32 cellular contexts compared by ENCODE assay signal in genomic region chr13:33671560-33671959, GRCh38.
DNase-seq lines count a peak whose midpoint lies in the region; ATAC-seq, FAIRE-seq and TF ChIP-seq lines count a peak whose summit lies in the region.
"Had no signal": no experiment of that assay in that cellular context is flagged by ENCODE, and none has a peak within 500 bp of the region (broad histone marks: within the 10 kb centered on the region; RNA-seq: fewer than 3 reads in every experiment).

No MANE protein-coding gene starts in this region.

- FAIRE-seq in A549 (lab: Jason Lieb, UNC), result no peak
- FAIRE-seq: A204.1, D721Med had no signal

- ATAC-seq in A549 (no peak), WTC11 (no peak), GM18858 (IDR thresholded peaks at IDR 0.05; ENCODE audit: unreplicated experiment) (no peak), HG03280 (IDR thresholded peaks at IDR 0.05; ENCODE audit: unreplicated experiment) (no peak)
- ATAC-seq: CD8-positive, alpha-beta T cell had no signal

- TF ChIP-seq EP300 in A549 (IDR thresholded peaks at IDR 0.05), result no peak

- H3K4me1 Mint-ChIP-seq in WTC11, result peaks cover 6% of the 10 kb centered on the region; the same call in 1 of the 2 replicates
- H3K4me1 Mint-ChIP-seq: B cell had no signal

- H3K36me3 Mint-ChIP-seq in WTC11, result no peaks in the 10 kb centered on the region
- H3K36me3 Mint-ChIP-seq: CD14-positive monocyte; CD4-positive, alpha-beta memory T cell; CD4-positive, CD25-positive, alpha-beta regulatory T cell; CD8-positive, alpha-beta memory T cell; CD8-positive, alpha-beta T cell had no signal

- no peak overlapping the region for H3K4me2 ChIP-seq in A549
- H3K4me2 ChIP-seq: BLaER1; BLaER1 treated with 17β-estradiol and CSF1 and Interleukin-3, amounts not matched to agents 10 nM and 100 nM had no signal

- H3K9me3 Mint-ChIP-seq in WTC11, result no peaks in the 10 kb centered on the region
- H3K9me3 Mint-ChIP-seq: CD4-positive, alpha-beta memory T cell; CD4-positive, alpha-beta T cell; CD8-positive, alpha-beta T cell had no signal

- no peak overlapping the region for H3K4me3 Mint-ChIP-seq in WTC11
- H3K4me3 Mint-ChIP-seq: B cell; CD14-positive monocyte; CD4-positive, alpha-beta memory T cell; CD4-positive, alpha-beta T cell; CD4-positive, CD25-positive, alpha-beta regulatory T cell; CD8-positive, alpha-beta memory T cell; CD8-positive, alpha-beta T cell had no signal

- H3K4me1 ChIP-seq in A549, result no peaks in the 10 kb centered on the region
- H3K4me1 ChIP-seq: BLaER1; BLaER1 treated with 17β-estradiol and CSF1 and Interleukin-3, amounts not matched to agents 10 nM and 100 nM; Caco-2 had no signal

- DNase-seq in A549 (ENCODE audit: low read depth in 1 of 2, low spot score in 1 of 2), result no peak
- DNase-seq in WTC11 (ENCODE audit: low spot score), result no peak
- DNase-seq: 8988T; ACHN; AML-193; BE2C; C1 segment of cervical spinal cord; Caco-2; Calu3; CD4-positive, alpha-beta memory T cell; CD4-positive, alpha-beta T cell; CD4-positive, CD25-positive, alpha-beta regulatory T cell; CD8-positive, alpha-beta memory T cell; CD8-positive, alpha-beta T cell; COR-L47; DMS 273 treated with DMSO at 0.1 percent for 48 hours; DMS153; DMS53; DMS79; DMS79 treated with DMSO at 0.1 percent for 48 hours; DND-41; EL had no signal

- CTCF ChIA-PET in A549 (lab: Yijun Ruan, JAX), result interaction anchor here (0.5 kb wide), 1 partner anchor 8 kb away, joined by 3 read pairs; no protein-coding TSS in a partner anchor
- CTCF ChIA-PET in WTC11 (lab: Charles Lee), result no interaction called here

- no peaks in the 10 kb centered on the region for H3K27me3 Mint-ChIP-seq in WTC11 (ENCODE audit: low read depth)
- H3K27me3 Mint-ChIP-seq: B cell; CD4-positive, alpha-beta memory T cell; CD4-positive, alpha-beta T cell; CD4-positive, CD25-positive, alpha-beta regulatory T cell; CD8-positive, alpha-beta memory T cell had no signal

- no peak for TF ChIP-seq RAD21 in A549 (conservative IDR thresholded peaks at IDR 0.05 in 1 of 2, IDR thresholded peaks at IDR 0.05 in 1 of 2)

- no peak overlapping the region for H3K27ac Mint-ChIP-seq in WTC11
- H3K27ac Mint-ChIP-seq: B cell; CD14-positive monocyte; CD4-positive, alpha-beta T cell; CD4-positive, CD25-positive, alpha-beta regulatory T cell; CD8-positive, alpha-beta memory T cell; CD8-positive, alpha-beta T cell had no signal

- no peak for TF ChIP-seq POLR2A in A549 (IDR thresholded peaks at IDR 0.05; ENCODE audit: low read length)

- TF ChIP-seq CTCF in A549 (IDR thresholded peaks at IDR 0.05), result no peak
- TF ChIP-seq CTCF in WTC11 (IDR thresholded peaks at IDR 0.05), result no peak

- H3K4me3 ChIP-seq in A549, result no peak overlapping the region
- H3K4me3 ChIP-seq: BLaER1; BLaER1 treated with 17β-estradiol and CSF1 and Interleukin-3, amounts not matched to agents 10 nM and 100 nM had no signal

- H3K9me3 ChIP-seq in A549, result no peaks in the 10 kb centered on the region
- H3K9me3 ChIP-seq: BE2C; BLaER1; BLaER1 treated with 17β-estradiol and CSF1 and Interleukin-3, amounts not matched to agents 10 nM and 100 nM; Caco-2 had no signal

- no peak overlapping the region for H3K27ac ChIP-seq in A549
- H3K27ac ChIP-seq: 22Rv1; BLaER1; BLaER1 treated with 17β-estradiol and CSF1 and Interleukin-3, amounts not matched to agents 10 nM and 100 nM; C4-2B had no signal

- POLR2A ChIA-PET in A549 (lab: Yijun Ruan, JAX), result no interaction called here
- POLR2A ChIA-PET in WTC11 (lab: Charles Lee), result no interaction called here

TF ChIP-seq in A549, 52 proteins besides CTCF, POLR2A, EP300 and RAD21:
- no peak for TF ChIP-seq RCOR1 (IDR thresholded peaks at IDR 0.05; ENCODE audit: low read depth, low read length)
- no peak for TF ChIP-seq ZSCAN20 (CRISPR knock-in tag; IDR thresholded peaks at IDR 0.05)
- no peak for TF ChIP-seq RFX5 (IDR thresholded peaks at IDR 0.05)
- TF ChIP-seq ZC3H11A (IDR thresholded peaks at IDR 0.05), result peak; percentile 56

TF ChIP-seq in WTC11, 78 proteins besides CTCF, POLR2A, EP300 and RAD21:
- TF ChIP-seq TEAD4 (CRISPR knock-in tag; IDR thresholded peaks at IDR 0.05) (no peak), HMGA2 (CRISPR knock-in tag; IDR thresholded peaks at IDR 0.05) (peak; percentile 70; the same call in 1 of the 2 replicates), ZNF317 (CRISPR knock-in tag; IDR thresholded peaks at IDR 0.05; ENCODE audit: borderline replicate concordance, low read depth) (no peak), RORB (CRISPR knock-in tag; IDR thresholded peaks at IDR 0.05) (no peak)
TF ChIP-seq in WTC11: peak in this region for 1.
